13 cellular contexts compared by ENCODE assay signal in the genomic region with DNA sequence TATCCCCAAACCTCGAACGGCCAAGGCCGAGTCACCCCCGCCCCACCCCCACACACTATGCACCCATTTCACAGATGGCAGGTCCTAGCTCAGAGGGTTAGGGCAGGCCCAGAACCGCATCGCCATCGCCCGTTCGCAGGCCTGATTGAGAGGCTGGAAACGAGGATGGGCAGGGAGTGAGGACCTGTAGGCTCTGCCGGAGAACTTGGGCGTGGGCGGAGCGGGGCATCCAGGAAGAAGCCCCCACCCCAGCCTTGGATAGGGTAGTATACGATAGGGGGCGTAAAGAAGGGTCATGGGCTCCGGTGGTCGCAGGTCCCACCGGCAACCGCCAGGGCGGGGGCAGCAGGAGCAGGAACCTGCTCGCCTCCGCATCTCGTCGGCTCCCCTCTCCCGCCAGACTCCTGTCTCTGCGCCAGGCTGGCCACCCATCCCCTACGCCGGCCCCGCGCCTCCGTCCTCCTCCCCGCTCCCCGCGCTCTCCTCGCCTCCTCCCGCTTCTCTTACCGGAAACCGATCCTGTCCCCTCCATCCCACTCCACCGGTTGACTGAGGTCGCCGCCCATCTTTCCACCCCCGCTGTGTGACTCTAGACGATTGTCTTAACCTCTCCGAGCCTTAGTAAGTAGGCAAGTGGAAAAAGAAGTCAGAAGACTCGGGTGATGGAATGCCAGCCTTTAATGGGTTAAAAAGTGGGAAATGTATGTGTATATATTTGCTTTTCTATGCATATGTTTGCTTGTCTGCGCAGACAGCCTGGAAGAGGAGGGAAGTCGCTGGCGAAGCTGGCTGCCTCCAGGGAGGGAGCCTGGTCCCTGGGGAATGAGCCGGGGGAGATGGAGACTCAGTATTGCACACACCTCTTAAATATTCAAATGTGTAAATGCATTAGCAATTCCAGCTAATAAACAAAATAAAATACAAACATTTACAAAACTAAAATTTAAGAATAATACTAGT. TPM values are rescaled to one million over a fixed set of nuclear protein-coding genes. Genes with fewer than 3 reads are reported as not detected.
DNase-seq lines count a peak whose midpoint lies in the region; FAIRE-seq and TF ChIP-seq lines count a peak whose summit lies in the region.
"Had no signal": no experiment of that assay in that cellular context is flagged by ENCODE, and none has a peak within 500 bp of the region (broad histone marks: within the 10 kb centered on the region; RNA-seq: fewer than 3 reads in every experiment).

No MANE protein-coding gene starts in this region.

- peaks cover 96% of the 10 kb centered on the region for H3K27me3 Mint-ChIP-seq in neural crest cell (ENCODE audit: low read depth)
- peaks cover 17% of the 10 kb centered on the region for H3K27me3 Mint-ChIP-seq in Calu3 (ENCODE audit: unreplicated experiment)

- in situ Hi-C loops in transverse colon (cut with MboI; ENCODE audit: low pct_ligation_motif_present in 1 of 4, low pct_unique_long_range_greater_than_20kb in 1 of 4, low sequenced_read_pairs in 3 of 4), result no loop called here

- H3K27me3 ChIP-seq in bronchial epithelial cell (ENCODE audit: control insufficient read depth, insufficient read depth, low read length), result no peaks in the 10 kb centered on the region
- peaks cover 75% of the 10 kb centered on the region for H3K27me3 ChIP-seq in transverse colon

- TF ChIP-seq CTCF in bronchial epithelial cell (IDR thresholded peaks at IDR 0.05; ENCODE audit: insufficient read depth, low read length, severe bottlenecking) (no peak), neural crest cell (conservative IDR thresholded peaks at IDR 0.05) (peak; percentile 32), Calu3 (IDR thresholded peaks at IDR 0.05; ENCODE audit: unreplicated experiment) (no peak), transverse colon (IDR thresholded peaks at IDR 0.05) (no peak)

- H3K9me3 Mint-ChIP-seq in neural crest cell (no peaks in the 10 kb centered on the region), Calu3 (ENCODE audit: low read depth, unreplicated experiment) (no peaks in the 10 kb centered on the region)
- H3K9me3 Mint-ChIP-seq: activated naive CD8-positive, alpha-beta T cell treated with anti-CD3 and anti-CD28 coated beads, Interleukin-2, amount 10 ng/mL, durations not matched to agents 7 days and 5 days had no signal

- H3K4me1 Mint-ChIP-seq in neural crest cell (peaks cover 10% of the 10 kb centered on the region), Calu3 (ENCODE audit: low read depth, unreplicated experiment) (peaks cover 63% of the 10 kb centered on the region)

- TF ChIP-seq POLR2A in transverse colon (IDR thresholded peaks at IDR 0.05), result no peak

- no peak overlapping the region for H3K4me3 Mint-ChIP-seq in neural crest cell
- no peak overlapping the region for H3K4me3 Mint-ChIP-seq in Calu3 (ENCODE audit: low read depth, unreplicated experiment)
- H3K4me3 Mint-ChIP-seq: activated naive CD8-positive, alpha-beta T cell treated with anti-CD3 and anti-CD28 coated beads, Interleukin-2, amount 10 ng/mL, durations not matched to agents 7 days and 5 days had no signal

- 5 to 8% methylated on average over 17 to 41 of the region's 50 CpGs for WGBS in transverse colon (ENCODE audit: low coverage in 1 of 2), 2 donors

- no peak overlapping the region for H3K27ac Mint-ChIP-seq in neural crest cell (ENCODE audit: unreplicated experiment)
- no peak overlapping the region for H3K27ac Mint-ChIP-seq in Calu3 (ENCODE audit: unreplicated experiment)
- H3K27ac Mint-ChIP-seq: activated naive CD8-positive, alpha-beta T cell treated with anti-CD3 and anti-CD28 coated beads, Interleukin-2, amount 10 ng/mL, durations not matched to agents 7 days and 5 days had no signal

- TF ChIP-seq EP300 in Ishikawa (IDR thresholded peaks at IDR 0.05; ENCODE audit: borderline replicate concordance), result no peak
- TF ChIP-seq EP300 in transverse colon (IDR thresholded peaks at IDR 0.05; ENCODE audit: low read depth), result no peak

- peak; percentile 10 for DNase-seq in DMS53 (lab: John Stamatoyannopoulos, UW)
- no peak for DNase-seq in DMS53 treated with DMSO at 0.1 percent for 48 hours (lab: John Stamatoyannopoulos, UW; ENCODE audit: unreplicated experiment)
- DNase-seq in bronchial epithelial cell (ENCODE audit: low read depth), result peak; percentile 8
- no peak for DNase-seq in neural crest cell (ENCODE audit: low read depth, low spot score)
- no peak for DNase-seq in Calu3
- no peak for DNase-seq in NCI-H2029 (lab: John Stamatoyannopoulos, UW)
- no peak for DNase-seq in transverse colon
- DNase-seq: activated naive CD8-positive, alpha-beta T cell treated with anti-CD3 and anti-CD28 coated beads, Interleukin-2, amount 10 ng/mL, durations not matched to agents 7 days and 5 days; OCI-M1; stimulated activated CD4-positive, alpha-beta T cell treated with anti-CD3 and anti-CD28 coated beads, Interleukin-2, amount 100 ng/mL, for 48 hours had no signal

- H3K36me3 ChIP-seq in bronchial epithelial cell (ENCODE audit: control insufficient read depth, insufficient read depth, low read length) (no peaks in the 10 kb centered on the region), transverse colon (no peaks in the 10 kb centered on the region)

- no peak overlapping the region for H3K27ac ChIP-seq in transverse colon
- H3K27ac ChIP-seq: VCaP had no signal

- intact Hi-C loops in Calu3 (cut with micrococcal nuclease; ENCODE audit: unreplicated experiment), result no loop called here
- intact Hi-C loops in transverse colon (cut with DNase I; ENCODE audit: low total_unique reads), result no loop called here

- H3K4me3 ChIP-seq in bronchial epithelial cell (ENCODE audit: low read depth, low read length) (no peak overlapping the region), transverse colon (no peak overlapping the region)

- H3K36me3 Mint-ChIP-seq in neural crest cell (ENCODE audit: low read depth) (no peaks in the 10 kb centered on the region), Calu3 (ENCODE audit: insufficient read depth, unreplicated experiment) (peaks cover 10% of the 10 kb centered on the region)
- H3K36me3 Mint-ChIP-seq: activated naive CD8-positive, alpha-beta T cell treated with anti-CD3 and anti-CD28 coated beads, Interleukin-2, amount 10 ng/mL, durations not matched to agents 7 days and 5 days had no signal

- TF ChIP-seq RAD21 in Ishikawa (IDR thresholded peaks at IDR 0.05; ENCODE audit: low read depth), result no peak

- CTCF ChIA-PET in Calu3 (lab: Charles Lee), result no interaction called here

- no peaks in the 10 kb centered on the region for H3K9me3 ChIP-seq in transverse colon

- BruUV-seq in Calu3 (replicated peaks; lab: Mats Ljungman, UMichigan), result no TSS peak

- H3K4me1 ChIP-seq in transverse colon, result peaks cover 0 to 24% (median 5%) of the 10 kb centered on the region in 4 donors

- no peak for FAIRE-seq in bronchial epithelial cell (lab: Jason Lieb, UNC)
- FAIRE-seq: A204.1 had no signal

TF ChIP-seq in Ishikawa, 13 proteins besides CTCF, POLR2A, EP300 and RAD21:
- TF ChIP-seq ZBTB7A (IDR thresholded peaks at IDR 0.05; ENCODE audit: low read depth) (0 out of 2 replicates have a peak, but pooled peaks have one; percentile 12), FOXM1 (IDR thresholded peaks at IDR 0.05; ENCODE audit: borderline replicate concordance, low read depth) (no peak)

RNA-seq across cellular contexts. Expression of a gene that starts 52.8 kb away (rescaled TPM):
- total RNA-seq in bronchial epithelial cell (not detected in 2 replicates), neural crest cell (not detected in 2 replicates), Calu3 (2022) (0.38 and 0.59 TPM in 2 replicates), transverse colon (10 to 100 TPM in 2 of 4 donors, 1 to 10 TPM in 2; 1.4 to 26.9 (median 10.6) TPM)

Comparison
In these comparisons a context has a peak if more than half of its experiments do, and no peak if none do; other contexts are left out.
1. DNase-seq: peak in DMS53 (single experiment) and bronchial epithelial cell (single experiment); none in DMS53 treated with DMSO at 0.1 percent for 48 hours (single experiment), neural crest cell (single experiment), Calu3 (single experiment), NCI-H2029 (single experiment) and transverse colon (single experiment).